ENCODE assay signal across 8 cellular contexts in genomic region chr19:58183822-58184215, GRCh38. TPM values are rescaled to one million over a fixed set of nuclear protein-coding genes. Genes with fewer than 3 reads are reported as not detected.
A peak's percentile ranks its signal among the peaks of the same experiment; 100 is the strongest.
DNase-seq lines count a peak whose midpoint lies in the region; ATAC-seq, FAIRE-seq and TF ChIP-seq lines count a peak whose summit lies in the region.

No MANE protein-coding gene starts in this region.

- H3K27me3 ChIP-seq in ACC112 (ENCODE audit: insufficient read depth, low read length) (no peaks in the 10 kb centered on the region), K562 (ENCODE audit: control insufficient read depth in 2 of 2, insufficient read depth in 2 of 2, low read length in 2 of 2) (no peaks in the 10 kb centered on the region)

- no peaks in the 10 kb centered on the region for H4K20me1 ChIP-seq in K562 (replicated peaks; ENCODE audit: control insufficient read depth, insufficient read depth, low read length)

- no peak for TF ChIP-seq POLR2A in K562 (conservative IDR thresholded peaks at IDR 0.05)

- WGBS in K562 (ENCODE audit: insufficient coverage, low coverage, missing lambda C conversion rate): 29% methylated on average over 10 of the region's 13 CpGs
- WGBS in mesodermal cell (ENCODE audit: insufficient coverage in 2 of 2), 2 experiments: 15 to 29% methylated on average over 4 to 7 of the region's 13 CpGs

- TSS peak; percentile 59 for BruUV-seq in K562 (replicated peaks; lab: Mats Ljungman, UMichigan)

- CTCF ChIA-PET in K562 (lab: Yijun Ruan, JAX; ENCODE audit: low intra/inter-chr PET ratio): no interaction called here

- H3K4me2 ChIP-seq in K562 (ENCODE audit: insufficient read depth, low read length): peak overlapping the region; percentile 99

- no peak for TF ChIP-seq RAD21 in K562 (CRISPR knock-in tag; conservative IDR thresholded peaks at IDR 0.05 in 1 of 2, IDR thresholded peaks at IDR 0.05 in 1 of 2)

- ATAC-seq in HG03159 (IDR thresholded peaks at IDR 0.05; ENCODE audit: unreplicated experiment) (peak; percentile 4), K562 (no peak), HG03432 (IDR thresholded peaks at IDR 0.05; ENCODE audit: unreplicated experiment) (no peak)

- POLR2A ChIA-PET in K562 (lab: Yijun Ruan, JAX): interaction anchor here (0.5 to 1.9 kb wide), 20 partner anchors 8 to 398 kb away, joined by 3 to 9 read pairs (median 4); partner anchors contain the start of genes ZBTB45 and ZNF584

- peaks cover 41% of the 10 kb centered on the region for H3K79me2 ChIP-seq in ACC112 (ENCODE audit: control insufficient read depth, insufficient read depth, low read length, unreplicated experiment)
- H3K79me2 ChIP-seq in K562 (ENCODE audit: control insufficient read depth, insufficient read depth, low read length): peaks cover 25% of the 10 kb centered on the region

- H3K27ac ChIP-seq in ACC112 (ENCODE audit: low read depth, low read length) (peak overlapping the region; percentile 95), K562 (ENCODE audit: extremely low read depth, low read depth, low read length) (peak overlapping the region; percentile 100), mesodermal cell (ENCODE audit: low read depth, low read length, severe bottlenecking) (peak overlapping the region; percentile 100)

- H3K9ac ChIP-seq in K562 (ENCODE audit: insufficient read depth in 1 of 2, low read depth in 2 of 2, low read length in 2 of 2): peak overlapping the region; percentile 95 to 97

- peaks cover 40% of the 10 kb centered on the region for H3K9me3 ChIP-seq in K562 (replicated peaks; ENCODE audit: control insufficient read depth, insufficient read depth, low read depth, low read length)
- peaks cover 73% of the 10 kb centered on the region for H3K9me3 ChIP-seq in mesodermal cell (ENCODE audit: control insufficient read depth, low read length)

- no peak for TF ChIP-seq EP300 in K562 (IDR thresholded peaks at IDR 0.05; ENCODE audit: low read length)

- in situ Hi-C loops in K562 (cut with MboI): no loop called here

- intact Hi-C loops in K562 (cut with micrococcal nuclease): loop anchor here (1.0 to 5.0 kb wide), 6 partner anchors 94 to 328 kb away; partner anchors contain the start of genes RPS5, SLC27A5, ZNF446 and ZNF8

- TF ChIP-seq CTCF in K562 (IDR thresholded peaks at IDR 0.05 in 2 of 3, conservative IDR thresholded peaks at IDR 0.05 in 1 of 3; ENCODE audit: insufficient read depth in 2 of 3, low read depth in 1 of 3, low read length in 3 of 3): 0 out of 6 replicates have a peak, but pooled peaks of 1 of the 3 experiments have one; percentile 7

- no peak for FAIRE-seq in K562 (lab: Jason Lieb, UNC)

- DNase-seq in K562 (ENCODE audit: extremely low read depth in 1 of 4, low spot score in 3 of 4) (no peak), NCI-H2029 treated with DMSO at 0.1 percent for 48 hours (lab: John Stamatoyannopoulos, UW) (no peak), glomerular visceral epithelial cell (ENCODE audit: extremely low spot score) (no peak), NCI-H1930 (lab: John Stamatoyannopoulos, UW) (no peak)

- H3K36me3 ChIP-seq in ACC112 (ENCODE audit: insufficient read depth, low read length) (peaks cover 44% of the 10 kb centered on the region), K562 (ENCODE audit: control insufficient read depth, insufficient read depth, low read length) (peaks cover 35% of the 10 kb centered on the region), mesodermal cell (ENCODE audit: control insufficient read depth, insufficient read depth, low read length) (peaks cover 51% of the 10 kb centered on the region)

- H3K4me1 ChIP-seq in ACC112 (ENCODE audit: control insufficient read depth, insufficient read depth, low read length, unreplicated experiment) (peaks cover 4% of the 10 kb centered on the region), K562 (replicated peaks in 1 of 2; ENCODE audit: control insufficient read depth in 2 of 2, insufficient read depth in 2 of 2, low read length in 2 of 2) (peaks cover 6 to 14% of the 10 kb centered on the region in 2 experiments; a peak in 4 of 5 replicates), mesodermal cell (ENCODE audit: control insufficient read depth, insufficient read depth, low read length, poor library complexity, severe bottlenecking) (no peaks in the 10 kb centered on the region)

- peak overlapping the region; percentile 79 for H3K4me3 ChIP-seq in ACC112 (ENCODE audit: low read depth, low read length)
- H3K4me3 ChIP-seq in K562: peak overlapping the region; percentile 74
- peak overlapping the region; percentile 93 for H3K4me3 ChIP-seq in mesodermal cell (ENCODE audit: extremely low read depth, insufficient read depth, low read length, poor library complexity, severe bottlenecking)

- no peaks in the 10 kb centered on the region for H3K9me1 ChIP-seq in K562 (ENCODE audit: control insufficient read depth, insufficient read depth, low read length)

- H2AFZ ChIP-seq in ACC112 (ENCODE audit: low read length, unreplicated experiment) (no peak overlapping the region), K562 (ENCODE audit: low read depth, low read length) (peak overlapping the region; percentile 100)

TF ChIP-seq in K562, 482 proteins besides CTCF, POLR2A, EP300 and RAD21 (continues in another document):
- TF ChIP-seq KAT7 (CRISPR knock-in tag; IDR thresholded peaks at IDR 0.05; ENCODE audit: borderline replicate concordance) (peak; percentile 88), MYNN (IDR thresholded peaks at IDR 0.05) (no peak), MYNN (CRISPR knock-in tag; IDR thresholded peaks at IDR 0.05) (0 out of 2 replicates have a peak, but pooled peaks have one; percentile 8), CHCHD3 (CRISPR knock-in tag; IDR thresholded peaks at IDR 0.05) (no peak)

RNA-seq across cellular contexts. Expression of gene ZNF274, which starts 1.0 kb away (rescaled TPM):
- 87.2 and 99.4 TPM in 2 replicates for total RNA-seq in K562 (2011; cell fraction: chromatin; rRNA removed; ENCODE audit: low replicate concordance)
- 74.9 and 80.5 TPM in 2 replicates for total RNA-seq in K562 (2011; cell fraction: nucleolus; rRNA removed)
- 74.5 and 86.6 TPM in 2 replicates for total RNA-seq in K562 (2011; cell fraction: nucleoplasm; rRNA removed)
- 28.1 and 31.1 TPM in 2 replicates for total RNA-seq in K562 (2014; rRNA removed)
- total RNA-seq in K562 (2014; rRNA removed; fragmentation: Illumina TruSeq; extraction: Trizol): 26.8 and 28.9 TPM in 2 replicates
- 21.5 and 22.1 TPM in 2 replicates for total RNA-seq in K562 (2015; rRNA removed; fragmentation: Illumina TruSeq; extraction: Trizol)
- 28.2 and 28.7 TPM in 2 replicates for total RNA-seq in K562 (2021)
- 35.3 and 37.0 TPM in 2 replicates for polyA plus RNA-seq in K562 (2011; rRNA removed)
- polyA plus RNA-seq in K562 (2011; cell fraction: cytosol; rRNA removed): 22.3 and 30.4 TPM in 2 replicates
- 53.2 and 72.8 TPM in 2 replicates for polyA plus RNA-seq in K562 (2011; cell fraction: nucleus; rRNA removed)
- polyA plus RNA-seq in K562 (2012): 21.8 and 36.4 TPM in 2 replicates
- 32.0 and 32.8 TPM in 2 replicates for polyA plus RNA-seq in K562 (2014; fragmentation: Illumina TruSeq; extraction: Trizol)
- polyA plus RNA-seq in K562 (2014; fragmentation: Nextera tagmentation; extraction: Ambion mirVana): 1 to 10 TPM; 5.2 to 5.4 TPM
- 31.0 and 33.6 TPM in 2 replicates for polyA plus RNA-seq in K562 (2014; rRNA removed)
- polyA minus RNA-seq in K562 (2011; rRNA and poly(A)+ RNA removed): 32.7 and 33.5 TPM in 2 replicates
- polyA minus RNA-seq in K562 (2011; cell fraction: cytosol; rRNA and poly(A)+ RNA removed): 15.4 and 16.8 TPM in 2 replicates
- 34.1 and 47.1 TPM in 2 replicates for polyA minus RNA-seq in K562 (2011; cell fraction: nucleus; rRNA and poly(A)+ RNA removed)
- polyA plus RNA-seq in mesodermal cell (2013, experiment 1 of 2): 21.0 TPM
- 17.4 TPM for polyA plus RNA-seq in mesodermal cell (2013, experiment 2 of 2)

RNA-seq across cellular contexts. Expression of gene ZNF329, which starts 33.2 kb away (rescaled TPM):
- total RNA-seq in K562 (2011; cell fraction: chromatin; rRNA removed; ENCODE audit: low replicate concordance): 3.1 and 5.2 TPM in 2 replicates
- 3.5 and 4.1 TPM in 2 replicates for total RNA-seq in K562 (2011; cell fraction: nucleolus; rRNA removed)
- 2.5 and 3.8 TPM in 2 replicates for total RNA-seq in K562 (2011; cell fraction: nucleoplasm; rRNA removed)
- 2.0 TPM in 2 replicates for total RNA-seq in K562 (2014; rRNA removed)
- total RNA-seq in K562 (2014; rRNA removed; fragmentation: Illumina TruSeq; extraction: Trizol): 3.6 and 4.2 TPM in 2 replicates
- total RNA-seq in K562 (2015; rRNA removed; fragmentation: Illumina TruSeq; extraction: Trizol): 3.0 and 3.3 TPM in 2 replicates
- 2.2 TPM in 2 replicates for total RNA-seq in K562 (2021)
- polyA plus RNA-seq in K562 (2011; rRNA removed): 1.2 and 2.4 TPM in 2 replicates
- polyA plus RNA-seq in K562 (2011; cell fraction: cytosol; rRNA removed): 0.80 and 0.95 TPM in 2 replicates
- 0.55 and 0.87 TPM in 2 replicates for polyA plus RNA-seq in K562 (2011; cell fraction: nucleus; rRNA removed)
- 1.4 and 2.7 TPM in 2 replicates for polyA plus RNA-seq in K562 (2012)
- polyA plus RNA-seq in K562 (2014; fragmentation: Illumina TruSeq; extraction: Trizol): 2.1 and 2.2 TPM in 2 replicates
- 1 to 10 TPM in 1 of 2 experiments, under 1 TPM in 1; 0.21 to 1.0 TPM for polyA plus RNA-seq in K562 (2014; fragmentation: Nextera tagmentation; extraction: Ambion mirVana)
- polyA plus RNA-seq in K562 (2014; rRNA removed): 1.2 and 2.0 TPM in 2 replicates
- polyA minus RNA-seq in K562 (2011; rRNA and poly(A)+ RNA removed): 2.1 and 4.2 TPM in 2 replicates
- 2.0 TPM in 1 of 2 replicates, not detected in the other for polyA minus RNA-seq in K562 (2011; cell fraction: cytosol; rRNA and poly(A)+ RNA removed)
- 0.67 and 1.00 TPM in 2 replicates for polyA minus RNA-seq in K562 (2011; cell fraction: nucleus; rRNA and poly(A)+ RNA removed)
- 9.3 TPM for polyA plus RNA-seq in mesodermal cell (2013, experiment 1 of 2)
- polyA plus RNA-seq in mesodermal cell (2013, experiment 2 of 2): 9.5 TPM

RNA-seq across cellular contexts. Expression of gene ZNF544, which starts 44.9 kb away (rescaled TPM):
- 180 and 209 TPM in 2 replicates for total RNA-seq in K562 (2011; cell fraction: chromatin; rRNA removed; ENCODE audit: low replicate concordance)
- total RNA-seq in K562 (2011; cell fraction: nucleolus; rRNA removed): 126 and 168 TPM in 2 replicates
- 185 and 198 TPM in 2 replicates for total RNA-seq in K562 (2011; cell fraction: nucleoplasm; rRNA removed)
- total RNA-seq in K562 (2014; rRNA removed) (59.0 and 64.1 TPM in 2 replicates), K562 (2014; rRNA removed; fragmentation: Illumina TruSeq; extraction: Trizol) (51.3 and 53.5 TPM in 2 replicates), K562 (2015; rRNA removed; fragmentation: Illumina TruSeq; extraction: Trizol) (37.8 and 39.4 TPM in 2 replicates), K562 (2021) (37.5 and 43.6 TPM in 2 replicates)
- polyA plus RNA-seq in K562 (2011; rRNA removed) (45.6 and 53.5 TPM in 2 replicates), K562 (2014; fragmentation: Illumina TruSeq; extraction: Trizol) (32.3 and 39.3 TPM in 2 replicates), K562 (2014; fragmentation: Nextera tagmentation; extraction: Ambion mirVana) (10 to 100 TPM; 23.6 to 28.6 TPM), K562 (2014; rRNA removed) (41.4 and 53.8 TPM in 2 replicates)
- polyA plus RNA-seq in K562 (2011; cell fraction: cytosol; rRNA removed): 58.4 and 62.6 TPM in 2 replicates
- polyA plus RNA-seq in K562 (2011; cell fraction: nucleus; rRNA removed): 46.0 and 65.8 TPM in 2 replicates
- 35.3 and 39.5 TPM in 2 replicates for polyA plus RNA-seq in K562 (2012)
- polyA minus RNA-seq in K562 (2011; rRNA and poly(A)+ RNA removed): 51.3 and 61.6 TPM in 2 replicates
- polyA minus RNA-seq in K562 (2011; cell fraction: cytosol; rRNA and poly(A)+ RNA removed): 20.8 and 23.3 TPM in 2 replicates
- polyA minus RNA-seq in K562 (2011; cell fraction: nucleus; rRNA and poly(A)+ RNA removed): 45.1 and 54.5 TPM in 2 replicates
- polyA plus RNA-seq in mesodermal cell (2013, experiment 1 of 2): 23.3 TPM
- polyA plus RNA-seq in mesodermal cell (2013, experiment 2 of 2): 22.6 TPM
